1 cellular context compared by ENCODE assay signal in the genomic region with DNA sequence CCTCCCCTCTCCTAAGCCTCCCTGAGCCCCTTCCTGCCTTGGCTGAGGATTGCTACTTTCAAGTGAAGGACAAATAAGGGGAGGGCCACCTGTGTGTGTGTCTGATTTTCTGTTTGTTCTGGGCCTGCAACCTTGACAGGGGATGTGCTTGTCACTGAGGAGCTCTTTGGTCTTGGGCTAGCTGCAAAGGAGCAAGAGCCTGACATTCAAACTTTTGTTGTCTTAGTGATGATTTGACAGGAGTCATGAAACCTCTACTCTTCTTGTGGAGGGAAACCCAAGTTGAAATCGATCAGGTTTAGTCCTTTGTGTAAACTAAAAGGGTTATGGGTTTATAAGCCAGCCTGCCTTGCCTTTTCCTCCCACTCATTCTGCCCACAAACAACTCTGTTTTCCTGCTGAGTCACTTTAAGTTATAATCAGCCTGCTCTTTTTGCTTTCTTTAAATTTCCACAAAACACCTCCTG.
TF ChIP-seq lines count a peak whose summit lies in the region.

No MANE protein-coding gene starts in this region.

TF ChIP-seq in HepG2, 621 proteins besides CTCF, POLR2A, EP300 and RAD21 (continued from another document and continues in another):
- TF ChIP-seq TIGD3 (CRISPR knock-in tag; IDR thresholded peaks at IDR 0.05; ENCODE audit: borderline replicate concordance) (no peak), AKAP8 (CRISPR knock-in tag; IDR thresholded peaks at IDR 0.05) (no peak), ZNF207 (IDR thresholded peaks at IDR 0.05; ENCODE audit: borderline replicate concordance) (no peak), ZNF281 (CRISPR knock-in tag; IDR thresholded peaks at IDR 0.05; ENCODE audit: borderline replicate concordance) (no peak), DR1 (CRISPR knock-in tag; IDR thresholded peaks at IDR 0.05) (no peak), ZNF891 (CRISPR knock-in tag; IDR thresholded peaks at IDR 0.05) (no peak), ZBTB38 (CRISPR knock-in tag; IDR thresholded peaks at IDR 0.05) (no peak), ZNF333 (CRISPR knock-in tag; IDR thresholded peaks at IDR 0.05; ENCODE audit: borderline replicate concordance) (no peak), SOX13 (IDR thresholded peaks at IDR 0.05) (no peak), SOX13 (CRISPR knock-in tag; conservative IDR thresholded peaks at IDR 0.05 in 1 of 2, IDR thresholded peaks at IDR 0.05 in 1 of 2) (no peak; a peak in 1 of 4 replicates), KDM6A (CRISPR knock-in tag; IDR thresholded peaks at IDR 0.05; ENCODE audit: low read depth) (0 out of 2 replicates have a peak, but pooled peaks have one; percentile 32), MTF2 (CRISPR knock-in tag; IDR thresholded peaks at IDR 0.05; ENCODE audit: borderline replicate concordance) (no peak), MIER2 (CRISPR knock-in tag; IDR thresholded peaks at IDR 0.05) (0 out of 2 replicates have a peak, but pooled peaks have one; percentile 19), RELA (CRISPR knock-in tag; IDR thresholded peaks at IDR 0.05) (no peak), KLF13 (CRISPR knock-in tag; IDR thresholded peaks at IDR 0.05) (no peak), ZNF530 (CRISPR knock-in tag; IDR thresholded peaks at IDR 0.05; ENCODE audit: low read depth) (no peak), HDAC2 (CRISPR knock-in tag; IDR thresholded peaks at IDR 0.05) (peak; percentile 35), KAT8 (CRISPR knock-in tag; IDR thresholded peaks at IDR 0.05) (0 out of 2 replicates have a peak, but pooled peaks have one; percentile 28), GATAD2A (CRISPR knock-in tag; IDR thresholded peaks at IDR 0.05) (peak; percentile 86), CSRNP2 (CRISPR knock-in tag; conservative IDR thresholded peaks at IDR 0.05; ENCODE audit: low read depth) (no peak), BATF2 (CRISPR knock-in tag; IDR thresholded peaks at IDR 0.05) (no peak), KDM1A (CRISPR knock-in tag; IDR thresholded peaks at IDR 0.05) (0 out of 2 replicates have a peak, but pooled peaks have one; percentile 46), JARID2 (CRISPR knock-in tag; IDR thresholded peaks at IDR 0.05; ENCODE audit: insufficient replicate concordance) (no peak), ZNF839 (CRISPR knock-in tag; IDR thresholded peaks at IDR 0.05; ENCODE audit: borderline replicate concordance) (no peak), SP5 (CRISPR knock-in tag; IDR thresholded peaks at IDR 0.05; ENCODE audit: borderline replicate concordance, low read depth) (peak; percentile 68), ELK4 (CRISPR knock-in tag; IDR thresholded peaks at IDR 0.05; ENCODE audit: borderline replicate concordance) (no peak), SUZ12 (IDR thresholded peaks at IDR 0.05; ENCODE audit: low read depth, low read length) (no peak), MAFK (conservative IDR thresholded peaks at IDR 0.05 in 1 of 2, IDR thresholded peaks at IDR 0.05 in 1 of 2; ENCODE audit: low read length in 2 of 2) (no peak), NPAS2 (CRISPR knock-in tag; IDR thresholded peaks at IDR 0.05; ENCODE audit: borderline replicate concordance) (no peak), YEATS4 (CRISPR knock-in tag; IDR thresholded peaks at IDR 0.05; ENCODE audit: borderline replicate concordance) (no peak), MAFF (IDR thresholded peaks at IDR 0.05; ENCODE audit: low read depth, low read length) (no peak), GATAD1 (CRISPR knock-in tag; IDR thresholded peaks at IDR 0.05) (peak; percentile 47; the same call in 1 of the 2 replicates), ZFYVE20 (CRISPR knock-in tag; IDR thresholded peaks at IDR 0.05; ENCODE audit: borderline replicate concordance, low read depth) (no peak), BHLHE40 (IDR thresholded peaks at IDR 0.05; ENCODE audit: low read length) (no peak), SALL2 (CRISPR knock-in tag; IDR thresholded peaks at IDR 0.05) (no peak), SMAD3 (CRISPR knock-in tag; IDR thresholded peaks at IDR 0.05) (no peak), ZNF496 (CRISPR knock-in tag; IDR thresholded peaks at IDR 0.05; ENCODE audit: insufficient replicate concordance) (no peak), ARHGAP35 (CRISPR knock-in tag; IDR thresholded peaks at IDR 0.05; ENCODE audit: borderline replicate concordance) (no peak), ZSCAN22 (CRISPR knock-in tag; IDR thresholded peaks at IDR 0.05) (no peak), ZNF468 (CRISPR knock-in tag; IDR thresholded peaks at IDR 0.05) (no peak), ZNF251 (CRISPR knock-in tag; IDR thresholded peaks at IDR 0.05) (no peak), SNAPC2 (CRISPR knock-in tag; IDR thresholded peaks at IDR 0.05) (no peak), ZNF629 (CRISPR knock-in tag; conservative IDR thresholded peaks at IDR 0.05) (no peak), PRPF4 (IDR thresholded peaks at IDR 0.05; ENCODE audit: low read depth, low read length, poor library complexity, severe bottlenecking) (no peak), BCL6 (CRISPR knock-in tag; IDR thresholded peaks at IDR 0.05) (peak; percentile 50), NR2F2 (IDR thresholded peaks at IDR 0.05; ENCODE audit: borderline replicate concordance, low read depth) (no peak; the same call in 1 of the 2 replicates), CEBPG (CRISPR knock-in tag; IDR thresholded peaks at IDR 0.05) (0 out of 2 replicates have a peak, but pooled peaks have one; percentile 11), KLF15 (CRISPR knock-in tag; IDR thresholded peaks at IDR 0.05; ENCODE audit: borderline replicate concordance) (no peak)
- TF ChIP-seq, protein P1, sequence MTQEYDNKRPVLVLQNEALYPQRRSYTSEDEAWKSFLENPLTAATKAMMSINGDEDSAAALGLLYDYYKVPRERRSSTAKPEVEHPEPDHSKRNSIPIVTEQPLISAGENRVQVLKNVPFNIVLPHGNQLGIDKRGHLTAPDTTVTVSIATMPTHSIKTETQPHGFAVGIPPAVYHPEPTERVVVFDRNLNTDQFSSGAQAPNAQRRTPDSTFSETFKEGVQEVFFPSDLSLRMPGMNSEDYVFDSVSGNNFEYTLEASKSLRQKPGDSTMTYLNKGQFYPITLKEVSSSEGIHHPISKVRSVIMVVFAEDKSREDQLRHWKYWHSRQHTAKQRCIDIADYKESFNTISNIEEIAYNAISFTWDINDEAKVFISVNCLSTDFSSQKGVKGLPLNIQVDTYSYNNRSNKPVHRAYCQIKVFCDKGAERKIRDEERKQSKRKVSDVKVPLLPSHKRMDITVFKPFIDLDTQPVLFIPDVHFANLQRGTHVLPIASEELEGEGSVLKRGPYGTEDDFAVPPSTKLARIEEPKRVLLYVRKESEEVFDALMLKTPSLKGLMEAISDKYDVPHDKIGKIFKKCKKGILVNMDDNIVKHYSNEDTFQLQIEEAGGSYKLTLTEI (CRISPR knock-in tag; conservative IDR thresholded peaks at IDR 0.05), result no peak
- TF ChIP-seq, protein P2, sequence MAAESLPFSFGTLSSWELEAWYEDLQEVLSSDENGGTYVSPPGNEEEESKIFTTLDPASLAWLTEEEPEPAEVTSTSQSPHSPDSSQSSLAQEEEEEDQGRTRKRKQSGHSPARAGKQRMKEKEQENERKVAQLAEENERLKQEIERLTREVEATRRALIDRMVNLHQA (CRISPR knock-in tag; IDR thresholded peaks at IDR 0.05), result no peak
- TF ChIP-seq, protein P3, sequence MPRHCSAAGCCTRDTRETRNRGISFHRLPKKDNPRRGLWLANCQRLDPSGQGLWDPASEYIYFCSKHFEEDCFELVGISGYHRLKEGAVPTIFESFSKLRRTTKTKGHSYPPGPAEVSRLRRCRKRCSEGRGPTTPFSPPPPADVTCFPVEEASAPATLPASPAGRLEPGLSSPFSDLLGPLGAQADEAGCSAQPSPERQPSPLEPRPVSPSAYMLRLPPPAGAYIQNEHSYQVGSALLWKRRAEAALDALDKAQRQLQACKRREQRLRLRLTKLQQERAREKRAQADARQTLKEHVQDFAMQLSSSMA (CRISPR knock-in tag; IDR thresholded peaks at IDR 0.05), result no peak
- TF ChIP-seq, protein P4, sequence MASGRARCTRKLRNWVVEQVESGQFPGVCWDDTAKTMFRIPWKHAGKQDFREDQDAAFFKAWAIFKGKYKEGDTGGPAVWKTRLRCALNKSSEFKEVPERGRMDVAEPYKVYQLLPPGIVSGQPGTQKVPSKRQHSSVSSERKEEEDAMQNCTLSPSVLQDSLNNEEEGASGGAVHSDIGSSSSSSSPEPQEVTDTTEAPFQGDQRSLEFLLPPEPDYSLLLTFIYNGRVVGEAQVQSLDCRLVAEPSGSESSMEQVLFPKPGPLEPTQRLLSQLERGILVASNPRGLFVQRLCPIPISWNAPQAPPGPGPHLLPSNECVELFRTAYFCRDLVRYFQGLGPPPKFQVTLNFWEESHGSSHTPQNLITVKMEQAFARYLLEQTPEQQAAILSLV (CRISPR knock-in tag; IDR thresholded peaks at IDR 0.05; ENCODE audit: borderline replicate concordance), result no peak
- TF ChIP-seq, protein P5, sequence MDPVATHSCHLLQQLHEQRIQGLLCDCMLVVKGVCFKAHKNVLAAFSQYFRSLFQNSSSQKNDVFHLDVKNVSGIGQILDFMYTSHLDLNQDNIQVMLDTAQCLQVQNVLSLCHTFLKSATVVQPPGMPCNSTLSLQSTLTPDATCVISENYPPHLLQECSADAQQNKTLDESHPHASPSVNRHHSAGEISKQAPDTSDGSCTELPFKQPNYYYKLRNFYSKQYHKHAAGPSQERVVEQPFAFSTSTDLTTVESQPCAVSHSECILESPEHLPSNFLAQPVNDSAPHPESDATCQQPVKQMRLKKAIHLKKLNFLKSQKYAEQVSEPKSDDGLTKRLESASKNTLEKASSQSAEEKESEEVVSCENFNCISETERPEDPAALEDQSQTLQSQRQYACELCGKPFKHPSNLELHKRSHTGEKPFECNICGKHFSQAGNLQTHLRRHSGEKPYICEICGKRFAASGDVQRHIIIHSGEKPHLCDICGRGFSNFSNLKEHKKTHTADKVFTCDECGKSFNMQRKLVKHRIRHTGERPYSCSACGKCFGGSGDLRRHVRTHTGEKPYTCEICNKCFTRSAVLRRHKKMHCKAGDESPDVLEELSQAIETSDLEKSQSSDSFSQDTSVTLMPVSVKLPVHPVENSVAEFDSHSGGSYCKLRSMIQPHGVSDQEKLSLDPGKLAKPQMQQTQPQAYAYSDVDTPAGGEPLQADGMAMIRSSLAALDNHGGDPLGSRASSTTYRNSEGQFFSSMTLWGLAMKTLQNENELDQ (CRISPR knock-in tag; IDR thresholded peaks at IDR 0.05; ENCODE audit: borderline replicate concordance), result no peak
